In the genomic region with DNA sequence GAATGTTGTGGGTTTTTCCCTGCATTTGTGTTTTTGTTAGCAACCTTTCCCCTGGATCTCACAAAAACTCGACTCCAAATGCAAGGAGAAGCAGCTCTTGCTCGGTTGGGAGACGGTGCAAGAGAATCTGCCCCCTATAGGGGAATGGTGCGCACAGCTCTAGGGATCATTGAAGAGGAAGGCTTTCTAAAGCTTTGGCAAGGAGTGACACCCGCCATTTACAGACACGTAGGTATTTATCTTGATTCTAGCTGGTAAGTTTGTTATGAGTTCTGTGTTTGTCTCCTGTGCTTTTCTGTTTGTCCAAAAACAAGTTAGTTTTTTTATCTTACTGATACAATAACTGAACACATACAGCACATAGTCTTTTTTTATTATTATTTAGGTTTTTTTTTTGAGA, we compare ENCODE assay signal across 12 cellular contexts. TPM values are rescaled to one million over a fixed set of nuclear protein-coding genes. Genes with fewer than 3 reads are reported as not detected.
DNase-seq lines count a peak whose midpoint lies in the region; ATAC-seq, FAIRE-seq and TF ChIP-seq lines count a peak whose summit lies in the region.
"Had no signal": no experiment of that assay in that cellular context is flagged by ENCODE, and none has a peak within 500 bp of the region (broad histone marks: within the 10 kb centered on the region; RNA-seq: fewer than 3 reads in every experiment).

No MANE protein-coding gene starts in this region.

- H3K27me3 ChIP-seq in foreskin keratinocyte = no peaks in the 10 kb centered on the region
- H3K27me3 ChIP-seq: SJSA1 had no signal

- ATAC-seq in foreskin keratinocyte (no peak), omental fat pad (ENCODE audit: low FRiP score) (no peak)
- ATAC-seq: activated T-cell treated with anti-CD3 and anti-CD28 coated beads, Interleukin-2, amount 50 U/mL, for 4 hours had no signal

- peak; percentile 36 for TF ChIP-seq CTCF in 22Rv1 (IDR thresholded peaks at IDR 0.05)
- TF ChIP-seq CTCF in GM12874 (IDR thresholded peaks at IDR 0.05; ENCODE audit: insufficient read depth, low read depth, low read length) = 0 out of 2 replicates have a peak, but pooled peaks have one; percentile 4
- peak; percentile 44 for TF ChIP-seq CTCF in foreskin keratinocyte (conservative IDR thresholded peaks at IDR 0.05)
- no peak for TF ChIP-seq CTCF in omental fat pad (IDR thresholded peaks at IDR 0.05)

- no peak for FAIRE-seq in RCC 7860 (lab: Jason Lieb, UNC)

- DNase-seq in SK-N-DZ (ENCODE audit: low spot score) (peak; percentile 14), foreskin keratinocyte (no peak), DMS79 (lab: John Stamatoyannopoulos, UW) (no peak), RCC 7860 (ENCODE audit: low spot score) (no peak), NCI-H1417 treated with DMSO at 0.1 percent for 48 hours (lab: John Stamatoyannopoulos, UW) (no peak), omental fat pad (ENCODE audit: low spot score) (no peak)
- DNase-seq: activated T-cell treated with anti-CD3 and anti-CD28 coated beads, Interleukin-2, amount 50 U/mL, for 4 hours; KG1; stimulated activated CD4-positive, alpha-beta T cell treated with anti-CD3 and anti-CD28 coated beads, Interleukin-12 subunit alpha, Interleukin-12 subunit beta, amount 100 ng/mL, for 4 hours had no signal

- no peaks in the 10 kb centered on the region for H3K4me1 ChIP-seq in foreskin keratinocyte

- no peak overlapping the region for H3K27ac ChIP-seq in 22Rv1
- H3K27ac ChIP-seq in foreskin keratinocyte = no peak overlapping the region
- H3K27ac ChIP-seq: SJSA1 had no signal

RNA-seq across cellular contexts. Expression of a gene that starts 3.0 kb away (rescaled TPM):
- 2.0 and 11.3 TPM in 2 replicates for polyA plus RNA-seq in SK-N-DZ (2014; cell fraction: cytosol; rRNA removed)
- polyA plus RNA-seq in SK-N-DZ (2014; cell fraction: nucleus; rRNA removed) = 10.2 and 12.8 TPM in 2 replicates
- 2.6 and 3.8 TPM in 2 replicates for total RNA-seq in foreskin keratinocyte
- polyA plus RNA-seq in foreskin keratinocyte = 2.1 and 2.2 TPM in 2 replicates
- total RNA-seq in omental fat pad = 10 to 100 TPM; 10.1 to 39.6 (median 27.9) TPM

RNA-seq across cellular contexts. Expression of a gene that starts 3.2 kb away (rescaled TPM):
- polyA plus RNA-seq in SK-N-DZ (2014; cell fraction: cytosol; rRNA removed) = not detected in 2 replicates
- polyA plus RNA-seq in SK-N-DZ (2014; cell fraction: nucleus; rRNA removed) = not detected in 2 replicates
- total RNA-seq in foreskin keratinocyte (1.3 and 2.1 TPM in 2 replicates), omental fat pad (10 to 100 TPM in 1 of 4 donors, 1 to 10 TPM in 3; 2.8 to 13.1 (median 5.4) TPM)
- polyA plus RNA-seq in foreskin keratinocyte = 0.85 and 1.2 TPM in 2 replicates
- total RNA-seq: activated T-cell treated with anti-CD3 and anti-CD28 coated beads, Interleukin-2, amount 50 U/mL, for 4 hours had no signal

RNA-seq across cellular contexts. Expression of a gene that starts 31.9 kb away (rescaled TPM):
- not detected in 2 replicates for polyA plus RNA-seq in SK-N-DZ (2014; cell fraction: cytosol; rRNA removed)
- 0.02 TPM in 1 of 2 replicates, not detected in the other for polyA plus RNA-seq in SK-N-DZ (2014; cell fraction: nucleus; rRNA removed)
- total RNA-seq in foreskin keratinocyte (0.03 and 0.04 TPM in 2 replicates), omental fat pad (1 to 10 TPM in 1 of 4 donors, under 1 TPM in 3; 0.12 to 1.6 (median 0.59) TPM)
- 0.01 TPM in 2 replicates for polyA plus RNA-seq in foreskin keratinocyte
- total RNA-seq: activated T-cell treated with anti-CD3 and anti-CD28 coated beads, Interleukin-2, amount 50 U/mL, for 4 hours; SJSA1 had no signal

Comparison
In these comparisons a context has a peak if more than half of its experiments do, and no peak if none do; other contexts are left out.
1. CTCF ChIP-seq: peak in 22Rv1 (single experiment), GM12874 (single experiment) and foreskin keratinocyte (single experiment); none in omental fat pad (0 of 3).